8 cellular contexts compared by ENCODE assay signal in genomic region chr18:74598350-74599001, GRCh38. TPM values are rescaled to one million over a fixed set of nuclear protein-coding genes. Genes with fewer than 3 reads are reported as not detected.
A peak's percentile ranks its signal among the peaks of the same experiment; 100 is the strongest.
DNase-seq lines count a peak whose midpoint lies in the region; ATAC-seq and TF ChIP-seq lines count a peak whose summit lies in the region.

No MANE protein-coding gene starts in this region.

- peaks cover 35 to 50% of the 10 kb centered on the region in 2 donors for H3K36me3 Mint-ChIP-seq in activated naive CD4-positive, alpha-beta T cell treated with anti-CD3 and anti-CD28 coated beads, Interleukin-2, amount 50 U/mL, for 72 hours

- peak overlapping the region; percentile 40 to 93; a peak in 3 of 4 replicates for H3K4me3 ChIP-seq in DND-41 (ENCODE audit: low read depth in 1 of 2, low read length in 2 of 2)
- H3K4me3 ChIP-seq in HUES6 (ENCODE audit: low read depth, low read length), result peak overlapping the region; percentile 86
- peak overlapping the region; percentile 89 to 95 for H3K4me3 ChIP-seq in vagina

- intact Hi-C loops in left cardiac atrium (cut with DNase I) (no loop called here), vagina (cut with DNase I) (loop anchor here (5.0 kb wide), 1 partner anchor 101 kb away; the partner anchor contains the start of gene CNDP2)

- peak overlapping the region; percentile 90 for H2AFZ ChIP-seq in DND-41 (ENCODE audit: low read depth, low read length)

- DNase-seq in DND-41 (peak; percentile 78), SK-MEL-5 (ENCODE audit: low read depth, low spot score) (peak; percentile 46), left cardiac atrium (peak; percentile 69), renal cortical epithelial cell (ENCODE audit: low read depth) (peak; percentile 19), vagina (ENCODE audit: extremely low spot score in 2 of 2) (no peak)
- peak; percentile 65 to 75 for DNase-seq in activated naive CD4-positive, alpha-beta T cell treated with anti-CD3 and anti-CD28 coated beads, Interleukin-2, amount 50 U/mL, for 72 hours (ENCODE audit: low spot score in 2 of 2)

- in situ Hi-C loops in SK-MEL-5 (cut with HindIII; ENCODE audit: low pct_unique_long_range_greater_than_20kb, low sequenced_read_pairs), result no loop called here

- H4K20me1 ChIP-seq in DND-41 (ENCODE audit: insufficient read depth, low read length), result peaks cover 12% of the 10 kb centered on the region

- H3K4me1 ChIP-seq in DND-41 (ENCODE audit: insufficient read depth, low read length) (peaks cover 37% of the 10 kb centered on the region), HUES6 (ENCODE audit: control insufficient read depth, insufficient read depth, low read length) (peaks cover 13% of the 10 kb centered on the region), vagina (peaks cover 37% of the 10 kb centered on the region)

- H3K9ac ChIP-seq in DND-41 (ENCODE audit: low read depth, low read length) (peak overlapping the region; percentile 86), HUES6 (ENCODE audit: low read length) (peak overlapping the region; percentile 90)

- H3K79me2 ChIP-seq in DND-41 (ENCODE audit: insufficient read depth, low read length), result peaks cover 75% of the 10 kb centered on the region

- peaks cover 12% of the 10 kb centered on the region for H3K36me3 ChIP-seq in DND-41 (ENCODE audit: insufficient read depth, low read length)
- H3K36me3 ChIP-seq in HUES6 (ENCODE audit: control insufficient read depth, insufficient read depth, low read length), result peaks cover 5% of the 10 kb centered on the region
- H3K36me3 ChIP-seq in vagina, result no peaks in the 10 kb centered on the region

- ATAC-seq in DND-41 (ENCODE audit: insufficient read depth, low read depth) (peak; percentile 77), GM21423 (IDR thresholded peaks at IDR 0.05; ENCODE audit: unreplicated experiment) (peak; percentile 61), left cardiac atrium (peak; percentile 51 to 55)
- peak; percentile 61 to 65 for ATAC-seq in activated naive CD4-positive, alpha-beta T cell treated with anti-CD3 and anti-CD28 coated beads, Interleukin-2, amount 50 U/mL, for 72 hours

- H3K27ac ChIP-seq in DND-41 (ENCODE audit: low read length) (peak overlapping the region; percentile 95), HUES6 (ENCODE audit: low read depth, low read length) (peak overlapping the region; percentile 89), vagina (peak overlapping the region; percentile 93)

- TF ChIP-seq CTCF in DND-41 (IDR thresholded peaks at IDR 0.05; ENCODE audit: borderline replicate concordance, extremely low read depth, low read length, poor library complexity, severe bottlenecking) (peak; percentile 58), vagina (IDR thresholded peaks at IDR 0.05) (no peak)

- H3K4me2 ChIP-seq in DND-41 (ENCODE audit: insufficient read depth, low read length), result peak overlapping the region; percentile 83

- peak overlapping the region; percentile 92 to 98 for H3K27ac Mint-ChIP-seq in activated naive CD4-positive, alpha-beta T cell treated with anti-CD3 and anti-CD28 coated beads, Interleukin-2, amount 50 U/mL, for 72 hours

- TF ChIP-seq POLR2A in vagina (IDR thresholded peaks at IDR 0.05), result no peak

- H3K9me3 ChIP-seq in DND-41 (ENCODE audit: insufficient read depth, low read length, severe bottlenecking) (no peaks in the 10 kb centered on the region), HUES6 (ENCODE audit: control insufficient read depth, insufficient read depth, low read depth, low read length) (no peaks in the 10 kb centered on the region), vagina (no peaks in the 10 kb centered on the region)

- no peaks in the 10 kb centered on the region for H3K27me3 ChIP-seq in DND-41 (ENCODE audit: insufficient read depth, low read length, poor library complexity)
- no peaks in the 10 kb centered on the region for H3K27me3 ChIP-seq in HUES6 (ENCODE audit: control insufficient read depth, insufficient read depth, low read length)
- no peaks in the 10 kb centered on the region for H3K27me3 ChIP-seq in vagina

- peaks cover 0 to 8% of the 10 kb centered on the region in 2 donors for H3K9me3 Mint-ChIP-seq in activated naive CD4-positive, alpha-beta T cell treated with anti-CD3 and anti-CD28 coated beads, Interleukin-2, amount 50 U/mL, for 72 hours

RNA-seq across cellular contexts. Expression of gene ZNF407, which starts 0.8 kb away (rescaled TPM):
- total RNA-seq in SK-MEL-5 (2014; rRNA removed; shearing (Covaris generic)), result 9.1 and 10.5 TPM in 2 replicates
- 4.7 and 5.4 TPM in 2 replicates for polyA plus RNA-seq in SK-MEL-5 (2015; cell fraction: cytosol; rRNA removed)
- polyA plus RNA-seq in SK-MEL-5 (2015; cell fraction: nucleus; rRNA removed), result 4.6 and 8.0 TPM in 2 replicates
- total RNA-seq in activated naive CD4-positive, alpha-beta T cell treated with anti-CD3 and anti-CD28 coated beads, Interleukin-2, amount 50 U/mL, for 72 hours, result 10 to 100 TPM; 16.5 to 22.1 TPM
- total RNA-seq in left cardiac atrium (10 to 100 TPM; 10.1 to 10.6 TPM), renal cortical epithelial cell (10.1 and 23.8 TPM in 2 replicates), vagina (15.5 TPM)

Comparison
In these comparisons a context has a peak if more than half of its experiments do, and no peak if none do; other contexts are left out.
1. DNase-seq: peak in DND-41 (single experiment), SK-MEL-5 (single experiment), activated naive CD4-positive, alpha-beta T cell treated with anti-CD3 and anti-CD28 coated beads, Interleukin-2, amount 50 U/mL, for 72 hours (2 of 2), left cardiac atrium (single experiment) and renal cortical epithelial cell (single experiment); none in vagina (0 of 2).
2. Peak in every context shown above with its lines, with median percentiles within 50 percentile points of each other: ATAC-seq, H3K27ac ChIP-seq and H3K4me3 ChIP-seq.